ENCODE assay signal across 1 cellular context in genomic region chr4:74930166-74930565, GRCh38.
TF ChIP-seq lines count a peak whose summit lies in the region.

No MANE protein-coding gene starts in this region.

TF ChIP-seq in GM12878, 131 proteins besides CTCF, POLR2A, EP300 and RAD21 (continued from another document and continues in another):
- no peak for TF ChIP-seq PAX5 (IDR thresholded peaks at IDR 0.05; ENCODE audit: borderline replicate concordance, low read depth, low read length)
- TF ChIP-seq STAT1 (conservative IDR thresholded peaks at IDR 0.05) = no peak
- no peak for TF ChIP-seq NBN (IDR thresholded peaks at IDR 0.05)
- TF ChIP-seq HCFC1 (IDR thresholded peaks at IDR 0.05; ENCODE audit: low read length) = no peak
- no peak for TF ChIP-seq CHD2 (IDR thresholded peaks at IDR 0.05; ENCODE audit: borderline replicate concordance, low read depth, low read length)
- no peak for TF ChIP-seq GABPA (IDR thresholded peaks at IDR 0.05; ENCODE audit: low read depth)
- TF ChIP-seq NFIC (IDR thresholded peaks at IDR 0.05; ENCODE audit: low read depth, low read length) = peak; percentile 91
- TF ChIP-seq SMC3 (IDR thresholded peaks at IDR 0.05; ENCODE audit: borderline replicate concordance, low read length) = no peak; the same call in 1 of the 2 replicates
- no peak for TF ChIP-seq ZSCAN29 (IDR thresholded peaks at IDR 0.05)
- TF ChIP-seq SIX5 (IDR thresholded peaks at IDR 0.05; ENCODE audit: low read depth, low read length, severe bottlenecking) = no peak
- no peak for TF ChIP-seq TCF12 (IDR thresholded peaks at IDR 0.05; ENCODE audit: low read depth, low read length)
- no peak for TF ChIP-seq LARP7 (IDR thresholded peaks at IDR 0.05)
- no peak for TF ChIP-seq TBL1XR1 (IDR thresholded peaks at IDR 0.05; ENCODE audit: low read depth, low read length)
- TF ChIP-seq NR2F1 (conservative IDR thresholded peaks at IDR 0.05) = no peak
- no peak for TF ChIP-seq ZBTB33 (IDR thresholded peaks at IDR 0.05)
- no peak for TF ChIP-seq TAF1 (IDR thresholded peaks at IDR 0.05; ENCODE audit: borderline replicate concordance, low read depth, low read length)
- TF ChIP-seq MEF2A (IDR thresholded peaks at IDR 0.05; ENCODE audit: insufficient read depth, low read depth, low read length) = 0 out of 2 replicates have a peak, but pooled peaks have one; percentile 42
- no peak for TF ChIP-seq HDGF (IDR thresholded peaks at IDR 0.05)
- TF ChIP-seq NR2C2 (IDR thresholded peaks at IDR 0.05; ENCODE audit: borderline replicate concordance, control insufficient read depth, insufficient read length, low read depth) = no peak
- TF ChIP-seq RUNX3 (IDR thresholded peaks at IDR 0.05; ENCODE audit: low read length) = peak; percentile 82
- no peak for TF ChIP-seq E2F4 (IDR thresholded peaks at IDR 0.05; ENCODE audit: low read depth, low read length)
- TF ChIP-seq PKNOX1 (IDR thresholded peaks at IDR 0.05) = no peak
- TF ChIP-seq CHD1 (IDR thresholded peaks at IDR 0.05; ENCODE audit: low read depth, low read length) = no peak
- TF ChIP-seq REST (IDR thresholded peaks at IDR 0.05; ENCODE audit: low read depth, low read length) = no peak
- TF ChIP-seq, protein P1, sequence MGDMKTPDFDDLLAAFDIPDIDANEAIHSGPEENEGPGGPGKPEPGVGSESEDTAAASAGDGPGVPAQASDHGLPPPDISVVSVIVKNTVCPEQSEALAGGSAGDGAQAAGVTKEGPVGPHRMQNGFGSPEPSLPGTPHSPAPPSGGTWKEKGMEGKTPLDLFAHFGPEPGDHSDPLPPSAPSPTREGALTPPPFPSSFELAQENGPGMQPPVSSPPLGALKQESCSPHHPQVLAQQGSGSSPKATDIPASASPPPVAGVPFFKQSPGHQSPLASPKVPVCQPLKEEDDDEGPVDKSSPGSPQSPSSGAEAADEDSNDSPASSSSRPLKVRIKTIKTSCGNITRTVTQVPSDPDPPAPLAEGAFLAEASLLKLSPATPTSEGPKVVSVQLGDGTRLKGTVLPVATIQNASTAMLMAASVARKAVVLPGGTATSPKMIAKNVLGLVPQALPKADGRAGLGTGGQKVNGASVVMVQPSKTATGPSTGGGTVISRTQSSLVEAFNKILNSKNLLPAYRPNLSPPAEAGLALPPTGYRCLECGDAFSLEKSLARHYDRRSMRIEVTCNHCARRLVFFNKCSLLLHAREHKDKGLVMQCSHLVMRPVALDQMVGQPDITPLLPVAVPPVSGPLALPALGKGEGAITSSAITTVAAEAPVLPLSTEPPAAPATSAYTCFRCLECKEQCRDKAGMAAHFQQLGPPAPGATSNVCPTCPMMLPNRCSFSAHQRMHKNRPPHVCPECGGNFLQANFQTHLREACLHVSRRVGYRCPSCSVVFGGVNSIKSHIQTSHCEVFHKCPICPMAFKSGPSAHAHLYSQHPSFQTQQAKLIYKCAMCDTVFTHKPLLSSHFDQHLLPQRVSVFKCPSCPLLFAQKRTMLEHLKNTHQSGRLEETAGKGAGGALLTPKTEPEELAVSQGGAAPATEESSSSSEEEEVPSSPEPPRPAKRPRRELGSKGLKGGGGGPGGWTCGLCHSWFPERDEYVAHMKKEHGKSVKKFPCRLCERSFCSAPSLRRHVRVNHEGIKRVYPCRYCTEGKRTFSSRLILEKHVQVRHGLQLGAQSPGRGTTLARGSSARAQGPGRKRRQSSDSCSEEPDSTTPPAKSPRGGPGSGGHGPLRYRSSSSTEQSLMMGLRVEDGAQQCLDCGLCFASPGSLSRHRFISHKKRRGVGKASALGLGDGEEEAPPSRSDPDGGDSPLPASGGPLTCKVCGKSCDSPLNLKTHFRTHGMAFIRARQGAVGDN (IDR thresholded peaks at IDR 0.05) = no peak
- TF ChIP-seq, protein P2, sequence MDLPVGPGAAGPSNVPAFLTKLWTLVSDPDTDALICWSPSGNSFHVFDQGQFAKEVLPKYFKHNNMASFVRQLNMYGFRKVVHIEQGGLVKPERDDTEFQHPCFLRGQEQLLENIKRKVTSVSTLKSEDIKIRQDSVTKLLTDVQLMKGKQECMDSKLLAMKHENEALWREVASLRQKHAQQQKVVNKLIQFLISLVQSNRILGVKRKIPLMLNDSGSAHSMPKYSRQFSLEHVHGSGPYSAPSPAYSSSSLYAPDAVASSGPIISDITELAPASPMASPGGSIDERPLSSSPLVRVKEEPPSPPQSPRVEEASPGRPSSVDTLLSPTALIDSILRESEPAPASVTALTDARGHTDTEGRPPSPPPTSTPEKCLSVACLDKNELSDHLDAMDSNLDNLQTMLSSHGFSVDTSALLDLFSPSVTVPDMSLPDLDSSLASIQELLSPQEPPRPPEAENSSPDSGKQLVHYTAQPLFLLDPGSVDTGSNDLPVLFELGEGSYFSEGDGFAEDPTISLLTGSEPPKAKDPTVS (IDR thresholded peaks at IDR 0.05; ENCODE audit: low read depth, low read length) = no peak
- TF ChIP-seq RAD51 (IDR thresholded peaks at IDR 0.05) = no peak
- no peak for TF ChIP-seq NRF1 (conservative IDR thresholded peaks at IDR 0.05; ENCODE audit: low read depth, low read length)
- no peak for TF ChIP-seq TARDBP (IDR thresholded peaks at IDR 0.05; ENCODE audit: borderline replicate concordance)
- TF ChIP-seq ZZZ3 (IDR thresholded peaks at IDR 0.05; ENCODE audit: control insufficient read depth, insufficient read length, low read depth) = no peak
- TF ChIP-seq NKRF (conservative IDR thresholded peaks at IDR 0.05) = no peak
- no peak for TF ChIP-seq EZH2 (IDR thresholded peaks at IDR 0.05; ENCODE audit: borderline replicate concordance, control insufficient read depth, low read depth, low read length)
- TF ChIP-seq HDAC2 (IDR thresholded peaks at IDR 0.05) = no peak
- peak; percentile 80 for TF ChIP-seq BCL11A (IDR thresholded peaks at IDR 0.05; ENCODE audit: low read depth, low read length)
- TF ChIP-seq, protein P3, sequence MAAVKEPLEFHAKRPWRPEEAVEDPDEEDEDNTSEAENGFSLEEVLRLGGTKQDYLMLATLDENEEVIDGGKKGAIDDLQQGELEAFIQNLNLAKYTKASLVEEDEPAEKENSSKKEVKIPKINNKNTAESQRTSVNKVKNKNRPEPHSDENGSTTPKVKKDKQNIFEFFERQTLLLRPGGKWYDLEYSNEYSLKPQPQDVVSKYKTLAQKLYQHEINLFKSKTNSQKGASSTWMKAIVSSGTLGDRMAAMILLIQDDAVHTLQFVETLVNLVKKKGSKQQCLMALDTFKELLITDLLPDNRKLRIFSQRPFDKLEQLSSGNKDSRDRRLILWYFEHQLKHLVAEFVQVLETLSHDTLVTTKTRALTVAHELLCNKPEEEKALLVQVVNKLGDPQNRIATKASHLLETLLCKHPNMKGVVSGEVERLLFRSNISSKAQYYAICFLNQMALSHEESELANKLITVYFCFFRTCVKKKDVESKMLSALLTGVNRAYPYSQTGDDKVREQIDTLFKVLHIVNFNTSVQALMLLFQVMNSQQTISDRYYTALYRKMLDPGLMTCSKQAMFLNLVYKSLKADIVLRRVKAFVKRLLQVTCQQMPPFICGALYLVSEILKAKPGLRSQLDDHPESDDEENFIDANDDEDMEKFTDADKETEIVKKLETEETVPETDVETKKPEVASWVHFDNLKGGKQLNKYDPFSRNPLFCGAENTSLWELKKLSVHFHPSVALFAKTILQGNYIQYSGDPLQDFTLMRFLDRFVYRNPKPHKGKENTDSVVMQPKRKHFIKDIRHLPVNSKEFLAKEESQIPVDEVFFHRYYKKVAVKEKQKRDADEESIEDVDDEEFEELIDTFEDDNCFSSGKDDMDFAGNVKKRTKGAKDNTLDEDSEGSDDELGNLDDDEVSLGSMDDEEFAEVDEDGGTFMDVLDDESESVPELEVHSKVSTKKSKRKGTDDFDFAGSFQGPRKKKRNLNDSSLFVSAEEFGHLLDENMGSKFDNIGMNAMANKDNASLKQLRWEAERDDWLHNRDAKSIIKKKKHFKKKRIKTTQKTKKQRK (IDR thresholded peaks at IDR 0.05; ENCODE audit: low read depth, low read length) = no peak
- no peak for TF ChIP-seq SMAD5 (IDR thresholded peaks at IDR 0.05; ENCODE audit: low read depth)
- TF ChIP-seq YY1 (IDR thresholded peaks at IDR 0.05; ENCODE audit: low read depth, low read length) = no peak
- TF ChIP-seq RFX5 (IDR thresholded peaks at IDR 0.05; ENCODE audit: low read depth, low read length) = no peak
- TF ChIP-seq, protein P4, sequence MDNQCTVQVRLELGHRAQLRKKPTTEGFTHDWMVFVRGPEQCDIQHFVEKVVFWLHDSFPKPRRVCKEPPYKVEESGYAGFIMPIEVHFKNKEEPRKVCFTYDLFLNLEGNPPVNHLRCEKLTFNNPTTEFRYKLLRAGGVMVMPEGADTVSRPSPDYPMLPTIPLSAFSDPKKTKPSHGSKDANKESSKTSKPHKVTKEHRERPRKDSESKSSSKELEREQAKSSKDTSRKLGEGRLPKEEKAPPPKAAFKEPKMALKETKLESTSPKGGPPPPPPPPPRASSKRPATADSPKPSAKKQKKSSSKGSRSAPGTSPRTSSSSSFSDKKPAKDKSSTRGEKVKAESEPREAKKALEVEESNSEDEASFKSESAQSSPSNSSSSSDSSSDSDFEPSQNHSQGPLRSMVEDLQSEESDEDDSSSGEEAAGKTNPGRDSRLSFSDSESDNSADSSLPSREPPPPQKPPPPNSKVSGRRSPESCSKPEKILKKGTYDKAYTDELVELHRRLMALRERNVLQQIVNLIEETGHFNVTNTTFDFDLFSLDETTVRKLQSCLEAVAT (IDR thresholded peaks at IDR 0.05) = no peak
- TF ChIP-seq PAX8 (IDR thresholded peaks at IDR 0.05) = no peak
- TF ChIP-seq PML (IDR thresholded peaks at IDR 0.05; ENCODE audit: low read length) = no peak
- TF ChIP-seq MYC (IDR thresholded peaks at IDR 0.05; ENCODE audit: insufficient read depth, insufficient read length, insufficient replicate concordance, low read length, severe bottlenecking) = no peak
- no peak for TF ChIP-seq BRCA1 (IDR thresholded peaks at IDR 0.05; ENCODE audit: low read depth, low read length)
- peak; percentile 67; the same call in 1 of the 2 replicates for TF ChIP-seq EED (IDR thresholded peaks at IDR 0.05; ENCODE audit: low read depth)
- no peak for TF ChIP-seq POLR2AphosphoS5 (IDR thresholded peaks at IDR 0.05; ENCODE audit: low read length)
